12 cellular contexts compared by ENCODE assay signal in genomic region chr7:96327429-96327828, GRCh38. TPM values are rescaled to one million over a fixed set of nuclear protein-coding genes. Genes with fewer than 3 reads are reported as not detected.
A peak's percentile ranks its signal among the peaks of the same experiment; 100 is the strongest.
DNase-seq lines count a peak whose midpoint lies in the region; ATAC-seq and TF ChIP-seq lines count a peak whose summit lies in the region.
"Had no signal": no experiment of that assay in that cellular context is flagged by ENCODE, and none has a peak within 500 bp of the region (broad histone marks: within the 10 kb centered on the region; RNA-seq: fewer than 3 reads in every experiment).

No MANE protein-coding gene starts in this region.

- ATAC-seq in HG02571 (IDR thresholded peaks at IDR 0.05; ENCODE audit: unreplicated experiment) = no peak
- ATAC-seq: stimulated activated naive CD8-positive, alpha-beta T cell treated with anti-CD3 and anti-CD28 coated beads, Interleukin-15, amount 100 ng/mL, for 72 hours had no signal

- TF ChIP-seq CTCF in colonic mucosa (IDR thresholded peaks at IDR 0.05) = no peak

- H3K9me3 ChIP-seq in colonic mucosa = no peaks in the 10 kb centered on the region

- H3K4me1 ChIP-seq in colonic mucosa = no peaks in the 10 kb centered on the region

- peak overlapping the region; percentile 34 for H3K27ac ChIP-seq in colonic mucosa

- DNase-seq in NCI-H510A treated with DMSO at 0.1 percent for 48 hours (lab: John Stamatoyannopoulos, UW) (peak; percentile 14), NCI-H510A (lab: John Stamatoyannopoulos, UW) (no peak), NCI-H446 treated with DMSO at 0.1 percent for 48 hours (lab: John Stamatoyannopoulos, UW) (peak; percentile 50), colonic mucosa (peak; percentile 94), ureter (ENCODE audit: low spot score) (peak; percentile 55), OCI-M2 (lab: John Stamatoyannopoulos, UW; ENCODE audit: unreplicated experiment) (no peak)
- no peak for DNase-seq in activated T-cell treated with anti-CD3 and anti-CD28 coated beads, Interleukin-2, amount 50 U/mL, for 48 hours
- DNase-seq: activated naive CD4-positive, alpha-beta T cell treated with anti-CD3 and anti-CD28 coated beads, Interleukin-2, amount 50 U/mL, for 16 hours; NCI-H1930; occipital lobe; stimulated activated naive CD8-positive, alpha-beta T cell treated with anti-CD3 and anti-CD28 coated beads, Interleukin-15, amount 100 ng/mL, for 72 hours had no signal

- H3K27me3 ChIP-seq in colonic mucosa = no peaks in the 10 kb centered on the region

- H3K9ac ChIP-seq in colonic mucosa (ENCODE audit: low read depth in 2 of 2, low read length in 2 of 2) = no peak overlapping the region

- no peak overlapping the region for H3K4me3 ChIP-seq in colonic mucosa

- intact Hi-C loops in colonic mucosa (cut with DNase I) = no loop called here

- H3K36me3 ChIP-seq in colonic mucosa = no peaks in the 10 kb centered on the region

RNA-seq across cellular contexts. Expression of gene SLC25A13, which starts 5.5 kb away (rescaled TPM):
- total RNA-seq in colonic mucosa = 10 to 100 TPM; 36.4 to 45.2 TPM
- 40.6 TPM for total RNA-seq in ureter

Comparison
In these comparisons a context has a peak if more than half of its experiments do, and no peak if none do; other contexts are left out.
1. DNase-seq: peak in NCI-H510A treated with DMSO at 0.1 percent for 48 hours (single experiment), NCI-H446 treated with DMSO at 0.1 percent for 48 hours (single experiment), colonic mucosa (single experiment) and ureter (single experiment); none in NCI-H510A (single experiment), activated T-cell treated with anti-CD3 and anti-CD28 coated beads, Interleukin-2, amount 50 U/mL, for 48 hours (0 of 2) and OCI-M2 (single experiment).